Comparison of ENCODE assay signal across 8 cellular contexts in the genomic region with DNA sequence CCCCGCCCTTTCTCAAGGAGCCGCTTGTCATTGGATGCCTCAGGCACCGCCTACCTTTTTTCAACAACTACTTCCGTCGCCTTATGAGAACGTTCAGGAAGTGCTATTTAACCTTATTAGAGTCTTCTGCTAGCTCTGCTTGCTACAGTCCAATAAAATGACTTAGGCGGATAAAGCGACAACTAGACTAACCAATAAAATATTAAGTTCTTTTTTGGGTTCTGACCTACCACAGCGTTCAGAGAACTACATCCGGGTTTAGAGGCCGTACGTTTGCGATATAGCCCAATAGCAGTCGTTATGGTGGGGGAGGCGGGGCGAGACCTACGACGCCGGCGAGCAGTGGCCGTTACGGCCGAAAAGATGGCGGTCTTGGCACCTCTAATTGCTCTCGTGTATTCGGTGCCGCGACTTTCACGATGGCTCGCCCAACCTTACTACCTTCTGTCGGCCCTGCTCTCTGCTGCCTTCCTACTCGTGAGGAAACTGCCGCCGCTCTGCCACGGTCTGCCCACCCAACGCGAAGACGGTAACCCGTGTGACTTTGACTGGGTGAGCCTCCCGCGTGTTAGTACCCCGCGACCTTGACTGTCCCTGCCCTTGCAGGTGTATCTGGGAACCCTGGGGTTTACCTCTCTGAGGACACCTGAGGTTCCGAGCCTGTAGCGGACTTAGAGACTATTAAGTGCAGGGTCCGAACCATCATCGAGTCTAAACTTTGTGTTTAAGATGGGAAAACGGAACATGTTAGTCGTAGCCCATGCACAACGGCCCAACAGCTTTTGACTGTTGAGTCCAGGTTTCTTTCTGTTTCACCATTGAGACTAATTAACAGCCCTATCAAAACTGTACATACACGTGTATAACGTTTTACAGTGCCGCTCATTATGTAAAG. TPM values are rescaled to one million over a fixed set of nuclear protein-coding genes. Genes with fewer than 3 reads are reported as not detected.
A peak's percentile ranks its signal among the peaks of the same experiment; 100 is the strongest.
DNase-seq lines count a peak whose midpoint lies in the region; ATAC-seq, FAIRE-seq and TF ChIP-seq lines count a peak whose summit lies in the region.

Gene TMX2 (plus strand): TSS at position 338 of the 895 bp plus-strand sequence. CDS start 26 bp downstream, at position 364.

- intact Hi-C loops in adrenal gland (cut with DNase I): no loop called here
- intact Hi-C loops in heart left ventricle (cut with DNase I): loop anchor here in 4 of 10 donors (1.0 to 5.0 kb wide), 5 partner anchors 29 to 865 kb away; partner anchors contain the start of genes ZDHHC5 (in 2 of the 4), LPXN (in 1 of the 4), SELENOH (in 1 of the 4) and ZFP91 (in 1 of the 4)

- peaks cover 4% of the 10 kb centered on the region for H3K36me3 Mint-ChIP-seq in type B pancreatic cell

- H3K9me3 ChIP-seq in adrenal gland (replicated peaks in 1 of 3): no peaks in the 10 kb centered on the region
- no peaks in the 10 kb centered on the region for H3K9me3 ChIP-seq in heart left ventricle

- H3K27ac Mint-ChIP-seq in type B pancreatic cell: peak within 1 kb of the TSS; percentile 94

- peak; percentile 99 for FAIRE-seq in GM12892 (lab: Jason Lieb, UNC)

- H3K4me3 ChIP-seq in adrenal gland: peak within 1 kb of the TSS; percentile 83 to 97 (median 90)
- H3K4me3 ChIP-seq in heart left ventricle: peak within 1 kb of the TSS; percentile 68 to 100 (median 90)

- H3K9me3 Mint-ChIP-seq in type B pancreatic cell: no peaks in the 10 kb centered on the region

- H3K36me3 ChIP-seq in adrenal gland (replicated peaks in 1 of 2): no peaks in the 10 kb centered on the region
- H3K36me3 ChIP-seq in heart left ventricle: peaks cover 0 to 9% (median 6%) of the 10 kb centered on the region in 9 donors

- H3K4me1 ChIP-seq in adrenal gland (replicated peaks in 1 of 2): peaks cover 11 to 38% of the 10 kb centered on the region in 2 donors
- H3K4me1 ChIP-seq in heart left ventricle: peaks cover 0 to 47% (median 31%) of the 10 kb centered on the region in 12 donors

- DNase-seq in GM12892 (ENCODE audit: insufficient read length): peak; percentile 69
- peak; percentile 98 for DNase-seq in NCI-H146 (lab: John Stamatoyannopoulos, UW)
- peak; percentile 78 to 98 (median 85) for DNase-seq in T-helper 1 cell
- DNase-seq in adrenal gland: peak; percentile 92 to 98 (median 96)
- DNase-seq in heart left ventricle: peak; percentile 92 to 96 (median 94)
- DNase-seq in pons (ENCODE audit: low spot score): peak; percentile 100
- peak; percentile 89 for DNase-seq in type B pancreatic cell (ENCODE audit: extremely low spot score, unreplicated experiment)

- H3K27me3 ChIP-seq in adrenal gland: no peaks in the 10 kb centered on the region
- H3K27me3 ChIP-seq in heart left ventricle: no peaks in the 10 kb centered on the region

- WGBS in adrenal gland, 4 donors: 0 to 1% (median 0%) methylated on average over 29 to 53 of the region's 53 CpGs
- WGBS in heart left ventricle, 4 donors: 0 to 1% (median 0%) methylated on average over 41 to 53 of the region's 53 CpGs

- ATAC-seq in HG02852 (IDR thresholded peaks at IDR 0.05; ENCODE audit: unreplicated experiment) (peak; percentile 94), heart left ventricle (peak; percentile 97 to 98 (median 97))

- H3K4me3 Mint-ChIP-seq in type B pancreatic cell: peak within 1 kb of the TSS; percentile 94

- H3K4me1 Mint-ChIP-seq in type B pancreatic cell (ENCODE audit: unreplicated experiment): peaks cover 20% of the 10 kb centered on the region

- no peaks in the 10 kb centered on the region for H3K27me3 Mint-ChIP-seq in type B pancreatic cell

- TF ChIP-seq CTCF in adrenal gland (IDR thresholded peaks at IDR 0.05): no peak
- TF ChIP-seq CTCF in heart left ventricle (IDR thresholded peaks at IDR 0.05): no peak
- no peak for TF ChIP-seq CTCF in type B pancreatic cell (conservative IDR thresholded peaks at IDR 0.05)

- H3K27ac ChIP-seq in adrenal gland (peak within 1 kb of the TSS; percentile 49 to 94 (median 86)), heart left ventricle (peak within 1 kb of the TSS; percentile 73 to 95 (median 91))

- peak; percentile 77 for TF ChIP-seq POLR2A in GM12892 (IDR thresholded peaks at IDR 0.05; ENCODE audit: low read depth, low read length)
- TF ChIP-seq POLR2A in adrenal gland (IDR thresholded peaks at IDR 0.05): peak in 1 of 2 donors; percentile 30
- TF ChIP-seq POLR2A in heart left ventricle (IDR thresholded peaks at IDR 0.05): no peak

RNA-seq across cellular contexts. Expression of gene TMX2, which starts in this region (rescaled TPM):
- polyA plus RNA-seq in GM12892 (2012; ENCODE audit: missing spikeins): 51.9 TPM
- 100 to 1,000 TPM in 1 of 8 donors, 10 to 100 TPM in 7; 63.0 to 141 (median 91.9) TPM for total RNA-seq in adrenal gland
- 100 to 1,000 TPM in 1 of 3 donors, 10 to 100 TPM in 2; 47.0 to 210 (median 57.4) TPM for polyA plus RNA-seq in adrenal gland
- total RNA-seq in heart left ventricle: 10 to 100 TPM; 46.7 to 78.2 (median 65.8) TPM
- 100 to 1,000 TPM in 1 of 2 donors, 10 to 100 TPM in 1; 53.6 to 165 TPM for polyA plus RNA-seq in heart left ventricle
- 84.4 and 87.4 TPM in 2 replicates for total RNA-seq in type B pancreatic cell (ENCODE audit: low replicate concordance)

Comparison
In these comparisons a context has a peak if more than half of its experiments do, and no peak if none do; other contexts are left out.
1. Peak in every context shown above with its lines: DNase-seq, ATAC-seq, H3K4me3 ChIP-seq and H3K27ac ChIP-seq.